12 cellular contexts compared by ENCODE assay signal in the genomic region with DNA sequence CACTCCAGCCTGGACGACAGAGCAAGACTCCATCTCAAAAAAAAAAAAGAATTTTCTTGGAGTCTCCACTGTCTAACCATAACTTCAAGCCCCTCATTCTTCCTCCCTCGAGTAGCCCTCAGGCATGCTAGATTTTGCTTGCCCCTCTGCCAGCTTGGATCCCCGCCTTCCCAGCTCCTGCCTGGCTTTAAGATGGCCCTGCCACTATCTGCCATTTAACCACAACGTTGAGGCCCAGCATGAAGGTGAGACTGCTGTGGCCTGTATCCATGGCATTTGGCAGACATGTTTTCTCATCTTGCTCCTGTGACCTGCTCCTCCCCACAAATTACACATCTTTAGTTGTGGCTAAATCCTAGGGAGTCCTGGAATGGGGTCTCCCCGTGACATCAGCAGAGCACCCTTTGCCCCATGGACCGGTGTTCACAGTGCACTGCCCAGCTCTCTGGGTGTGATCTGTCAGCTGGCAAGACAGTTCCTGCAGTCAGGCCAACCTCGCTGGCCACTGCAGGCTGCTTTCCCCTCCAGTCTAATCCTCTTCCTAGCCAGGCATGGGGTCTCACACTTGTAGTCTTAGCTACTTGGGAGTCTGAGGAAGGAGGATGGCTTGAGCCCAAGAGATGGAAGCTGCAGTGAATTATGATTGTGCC. TPM values are rescaled to one million over a fixed set of nuclear protein-coding genes. Genes with fewer than 3 reads are reported as not detected.
DNase-seq lines count a peak whose midpoint lies in the region; ATAC-seq, FAIRE-seq and TF ChIP-seq lines count a peak whose summit lies in the region.
"Had no signal": no experiment of that assay in that cellular context is flagged by ENCODE, and none has a peak within 500 bp of the region (broad histone marks: within the 10 kb centered on the region; RNA-seq: fewer than 3 reads in every experiment).

No MANE protein-coding gene starts in this region.

- TF ChIP-seq CTCF in HFFc6 (IDR thresholded peaks at IDR 0.05): no peak
- TF ChIP-seq CTCF in activated B cell treated with CpG ODN at 0.5 μM for 24 hours (IDR thresholded peaks at IDR 0.05): no peak
- TF ChIP-seq CTCF in HepG2 (CRISPR knock-in tag; IDR thresholded peaks at IDR 0.05): no peak
- no peak for TF ChIP-seq CTCF in PC-9 (conservative IDR thresholded peaks at IDR 0.05)

- DNase-seq in HFFc6 (no peak), activated B cell treated with CpG ODN at 0.5 μM for 24 hours (no peak), HepG2 (ENCODE audit: low spot score) (no peak), head of caudate nucleus (no peak), PC-9 (no peak), HAP-1 (ENCODE audit: low spot score in 2 of 2) (no peak), NCI-H82 treated with DMSO at 0.1 percent for 48 hours (lab: John Stamatoyannopoulos, UW; ENCODE audit: unreplicated experiment) (no peak)
- DNase-seq: activated gamma-delta T cell had no signal

- peaks cover 29% of the 10 kb centered on the region; the same call in 1 of the 2 replicates for H3F3A ChIP-seq in PC-9 (ENCODE audit: insufficient read depth, low read depth)

- no peak overlapping the region for H3K9ac ChIP-seq in HepG2 (ENCODE audit: insufficient read depth, low read depth, low read length)

- no peaks in the 10 kb centered on the region; the same call in 1 of the 2 replicates for H3K27me3 Mint-ChIP-seq in HFFc6 (ENCODE audit: insufficient read depth)
- H3K27me3 Mint-ChIP-seq in activated B cell treated with CpG ODN at 0.5 μM for 24 hours: no peaks in the 10 kb centered on the region
- no peaks in the 10 kb centered on the region for H3K27me3 Mint-ChIP-seq in stimulated activated memory B cell treated with anti-CD40 and anti-IgM and Interleukin-4, amounts not matched to agents 10 μg/mL and 1 μg/mL and 100 μg/mL, for 72 hours

- TF ChIP-seq RAD21 in HepG2 (CRISPR knock-in tag; IDR thresholded peaks at IDR 0.05): no peak

- H3K4me1 Mint-ChIP-seq in HFFc6 (ENCODE audit: low read depth): peaks cover 27% of the 10 kb centered on the region
- peaks cover 52% of the 10 kb centered on the region for H3K4me1 Mint-ChIP-seq in activated B cell treated with CpG ODN at 0.5 μM for 24 hours
- peaks cover 65% of the 10 kb centered on the region for H3K4me1 Mint-ChIP-seq in stimulated activated memory B cell treated with anti-CD40 and anti-IgM and Interleukin-4, amounts not matched to agents 10 μg/mL and 1 μg/mL and 100 μg/mL, for 72 hours

- H3K4me2 ChIP-seq in HepG2 (ENCODE audit: low read depth, low read length) (no peak overlapping the region), PC-9 (no peak overlapping the region)

- H4K20me1 ChIP-seq in HepG2 (ENCODE audit: insufficient read depth, low read length) (no peaks in the 10 kb centered on the region), PC-9 (ENCODE audit: insufficient read depth) (no peaks in the 10 kb centered on the region; the same call in 1 of the 2 replicates)

- peak overlapping the region; percentile 74 for H3K27ac Mint-ChIP-seq in HFFc6
- peak overlapping the region; percentile 87 for H3K27ac Mint-ChIP-seq in activated B cell treated with CpG ODN at 0.5 μM for 24 hours
- peak overlapping the region; percentile 38 for H3K27ac Mint-ChIP-seq in stimulated activated memory B cell treated with anti-CD40 and anti-IgM and Interleukin-4, amounts not matched to agents 10 μg/mL and 1 μg/mL and 100 μg/mL, for 72 hours

- BruUV-seq in HepG2 (replicated peaks; lab: Mats Ljungman, UMichigan) (no TSS peak), PC-9 (replicated peaks; lab: Mats Ljungman, UMichigan) (no TSS peak)

- H3K27ac ChIP-seq in HepG2 (ENCODE audit: extremely low read length, insufficient read depth, low read length) (no peak overlapping the region), PC-9 (no peak overlapping the region)
- H3K27ac ChIP-seq: foreskin keratinocyte had no signal

- H2AFZ ChIP-seq in HepG2 (ENCODE audit: low read length) (no peak overlapping the region), PC-9 (no peak overlapping the region)

- H3K9me3 ChIP-seq in HepG2 (ENCODE audit: low read length) (no peaks in the 10 kb centered on the region), PC-9 (ENCODE audit: insufficient read depth, low read depth) (no peaks in the 10 kb centered on the region), HAP-1 (no peaks in the 10 kb centered on the region)
- H3K9me3 ChIP-seq: adrenal gland, pancreas had no signal

- intact Hi-C loops in activated B cell treated with CpG ODN at 0.5 μM for 24 hours (cut with micrococcal nuclease): loop anchor here (1.0 to 10.0 kb wide), 6 partner anchors 108 to 907 kb away; partner anchors contain the start of genes MGA, NUSAP1 and OIP5
- intact Hi-C loops in HepG2 (cut with micrococcal nuclease; ENCODE audit: unreplicated experiment): loop anchor here (1.0 to 5.0 kb wide), 3 partner anchors 38 to 428 kb away; partner anchors contain the start of genes NUSAP1 and OIP5
- intact Hi-C loops in head of caudate nucleus (cut with DNase I): loop anchor here (5.0 to 10.0 kb wide), 2 partner anchors 113 to 280 kb away; no protein-coding TSS in a partner anchor
- intact Hi-C loops in PC-9 (cut with micrococcal nuclease; ENCODE audit: unreplicated experiment): loop anchor here (1.0 to 10.0 kb wide), 6 partner anchors 34 to 1230 kb away; partner anchors contain the start of genes NUSAP1 and OIP5

- no peaks in the 10 kb centered on the region for H3K9me3 Mint-ChIP-seq in HFFc6
- H3K9me3 Mint-ChIP-seq in activated B cell treated with CpG ODN at 0.5 μM for 24 hours: no peaks in the 10 kb centered on the region
- H3K9me3 Mint-ChIP-seq in stimulated activated memory B cell treated with anti-CD40 and anti-IgM and Interleukin-4, amounts not matched to agents 10 μg/mL and 1 μg/mL and 100 μg/mL, for 72 hours: no peaks in the 10 kb centered on the region

- no peak overlapping the region for H3K4me3 Mint-ChIP-seq in HFFc6
- no peak overlapping the region for H3K4me3 Mint-ChIP-seq in activated B cell treated with CpG ODN at 0.5 μM for 24 hours
- no peak overlapping the region for H3K4me3 Mint-ChIP-seq in stimulated activated memory B cell treated with anti-CD40 and anti-IgM and Interleukin-4, amounts not matched to agents 10 μg/mL and 1 μg/mL and 100 μg/mL, for 72 hours

- H3K4me1 ChIP-seq in HepG2 (ENCODE audit: insufficient read depth, low read length): peaks cover 35% of the 10 kb centered on the region
- peaks cover 18% of the 10 kb centered on the region for H3K4me1 ChIP-seq in PC-9 (replicated peaks; ENCODE audit: insufficient read depth)
- H3K4me1 ChIP-seq in HAP-1: peaks cover 8% of the 10 kb centered on the region

- no peak for TF ChIP-seq POLR2A in HepG2 (IDR thresholded peaks at IDR 0.05; ENCODE audit: insufficient read depth in 1 of 2, low read depth in 2 of 2, low read length in 2 of 2)

- peaks cover 22% of the 10 kb centered on the region; the same call in 1 of the 2 replicates for H3K36me3 Mint-ChIP-seq in HFFc6 (ENCODE audit: low read depth)
- H3K36me3 Mint-ChIP-seq in activated B cell treated with CpG ODN at 0.5 μM for 24 hours (ENCODE audit: low read depth): peaks cover 38% of the 10 kb centered on the region
- peaks cover 47% of the 10 kb centered on the region for H3K36me3 Mint-ChIP-seq in stimulated activated memory B cell treated with anti-CD40 and anti-IgM and Interleukin-4, amounts not matched to agents 10 μg/mL and 1 μg/mL and 100 μg/mL, for 72 hours

- TF ChIP-seq EP300 in HepG2 (IDR thresholded peaks at IDR 0.05; ENCODE audit: low read depth in 2 of 2, low read length in 2 of 2): no peak
- no peak for TF ChIP-seq EP300 in HepG2 (CRISPR knock-in tag; IDR thresholded peaks at IDR 0.05; ENCODE audit: borderline replicate concordance)

- H3K79me2 ChIP-seq in HepG2 (ENCODE audit: insufficient read depth, low read length) (no peaks in the 10 kb centered on the region), PC-9 (ENCODE audit: low read depth) (no peaks in the 10 kb centered on the region)

- FAIRE-seq in HepG2 (lab: Jason Lieb, UNC): no peak
- FAIRE-seq: pancreas had no signal

- H3K4me3 ChIP-seq in HepG2 (replicated peaks in 1 of 3; ENCODE audit: insufficient read depth in 1 of 3, low read depth in 2 of 3, low read length in 3 of 3) (no peak overlapping the region), PC-9 (no peak overlapping the region), HAP-1 (no peak overlapping the region)
- H3K4me3 ChIP-seq: adrenal gland, pancreas had no signal

- POLR2A ChIA-PET in activated B cell treated with CpG ODN at 0.5 μM for 24 hours (lab: Charles Lee): interaction anchor here (1.0 to 4.9 kb wide), 4 partner anchors 10 to 117 kb away, joined by 3 to 33 read pairs (median 12); partner anchors contain the start of genes CHAC1 and VPS18
- POLR2A ChIA-PET in HepG2 (lab: Yijun Ruan, JAX): interaction anchor here (1.7 kb wide), 1 partner anchor 10 kb away, joined by 4 read pairs; the partner anchor contains the start of gene VPS18
- POLR2A ChIA-PET in PC-9 (lab: Charles Lee; ENCODE audit: unreplicated experiment): interaction anchor here (0.6 to 0.7 kb wide), 2 partner anchors 114 to 340 kb away, joined by 4 to 7 read pairs; partner anchors contain the start of gene CCDC32

- in situ Hi-C loops in HepG2 (cut with HindIII; ENCODE audit: extremely low pct_ligation_motif_present, low pct_unique_long_range_greater_than_20kb) (loop anchor here (5.0 kb wide), 2 partner anchors 118 to 278 kb away; no protein-coding TSS in a partner anchor), HAP-1 (cut with MboI; ENCODE audit: low sequenced_read_pairs) (loop anchor here (5.0 to 10.0 kb wide), 2 partner anchors 120 to 278 kb away; no protein-coding TSS in a partner anchor)

- WGBS in HepG2 (ENCODE audit: low lambda C conversion rate): 82% methylated on average over 7 of the region's 7 CpGs

- CTCF ChIA-PET in activated B cell treated with CpG ODN at 0.5 μM for 24 hours (lab: Charles Lee): interaction anchor here (0.6 to 7.7 kb wide), 22 partner anchors 9 to 1000 kb away, joined by 3 to 97 read pairs (median 5); partner anchors contain the start of genes CHAC1, DLL4, NUSAP1 and OIP5
- CTCF ChIA-PET in HepG2 (lab: Yijun Ruan, JAX; ENCODE audit: low intra/inter-chr PET ratio, low total read pairs): interaction anchor here (0.6 to 4.4 kb wide), 7 partner anchors 26 to 280 kb away, joined by 3 to 44 read pairs (median 3); no protein-coding TSS in a partner anchor
- CTCF ChIA-PET in PC-9 (lab: Charles Lee): interaction anchor here (0.5 to 0.6 kb wide), 2 partner anchors 111 to 1005 kb away, joined by 3 to 4 read pairs; no protein-coding TSS in a partner anchor

- ATAC-seq in activated B cell treated with CpG ODN at 0.5 μM for 24 hours (ENCODE audit: low read depth) (no peak), HepG2 (no peak)
- no peak for ATAC-seq in stimulated activated memory B cell treated with anti-CD40 and anti-IgM and Interleukin-4, amounts not matched to agents 10 μg/mL and 1 μg/mL and 100 μg/mL, for 72 hours

- H3K27me3 ChIP-seq in HepG2 (ENCODE audit: control insufficient read depth in 1 of 2, insufficient read depth in 2 of 2, low read length in 2 of 2) (no peaks in the 10 kb centered on the region), PC-9 (ENCODE audit: insufficient read depth, low read depth) (no peaks in the 10 kb centered on the region), HAP-1 (ENCODE audit: low read depth) (no peaks in the 10 kb centered on the region)
- H3K27me3 ChIP-seq: adrenal gland, foreskin keratinocyte, pancreas had no signal

- H3K36me3 ChIP-seq in HepG2 (replicated peaks in 1 of 2; ENCODE audit: control insufficient read depth in 1 of 2, insufficient read depth in 2 of 2, low read length in 2 of 2) (peaks cover 18 to 31% of the 10 kb centered on the region in 2 experiments), PC-9 (ENCODE audit: low read depth) (no peaks in the 10 kb centered on the region), HAP-1 (replicated peaks) (peaks cover 38% of the 10 kb centered on the region)

- H3K9me2 ChIP-seq in PC-9 (ENCODE audit: insufficient read depth): no peaks in the 10 kb centered on the region

RNA-seq across cellular contexts. Expression of gene VPS18, which starts 10.4 kb away (rescaled TPM):
- total RNA-seq in HFFc6 (2021; fragmentation: NEBNext Ultra II Directional; extraction: Animal tissue kit (Norgen Biotek cat#: 25700)): 10 to 100 TPM; 27.7 to 33.1 (median 31.2) TPM
- 25.3 and 26.2 TPM in 2 replicates for total RNA-seq in activated B cell treated with CpG ODN at 0.5 μM for 24 hours
- total RNA-seq in HepG2 (2016; rRNA removed; fragmentation: Illumina TruSeq; extraction: Trizol): 15.8 and 17.0 TPM in 2 replicates
- total RNA-seq in HepG2 (2016; cell fraction: cytosol; rRNA removed; fragmentation: Illumina TruSeq; extraction: Trizol; ENCODE audit: low read depth): 1.2 and 1.9 TPM in 2 replicates
- 14.9 and 16.0 TPM in 2 replicates for total RNA-seq in HepG2 (2016; cell fraction: insoluble cytoplasmic fraction; rRNA removed; fragmentation: Illumina TruSeq; extraction: Trizol)
- total RNA-seq in HepG2 (2016; cell fraction: membrane; rRNA removed; fragmentation: Illumina TruSeq; extraction: Trizol): 3.9 and 4.3 TPM in 2 replicates
- total RNA-seq in HepG2 (2016; cell fraction: nucleus; rRNA removed; fragmentation: Illumina TruSeq; extraction: Trizol): 9.9 and 11.2 TPM in 2 replicates
- 5.8 and 7.4 TPM in 2 replicates for polyA plus RNA-seq in HepG2 (2011; rRNA removed)
- polyA plus RNA-seq in HepG2 (2011; cell fraction: cytosol; rRNA removed): 6.0 and 7.5 TPM in 2 replicates
- polyA plus RNA-seq in HepG2 (2011; cell fraction: nucleus; rRNA removed): 9.2 and 9.4 TPM in 2 replicates
- polyA plus RNA-seq in HepG2 (2012): 5.0 and 5.3 TPM in 2 replicates
- polyA plus RNA-seq in HepG2 (2016; cell fraction: cytosol; fragmentation: Illumina TruSeq; extraction: Trizol; ENCODE audit: low read depth): 0.57 and 0.62 TPM in 2 replicates
- polyA plus RNA-seq in HepG2 (2016; cell fraction: insoluble cytoplasmic fraction; fragmentation: Illumina TruSeq; extraction: Trizol; ENCODE audit: low read depth): 9.1 and 10.3 TPM in 2 replicates
- polyA plus RNA-seq in HepG2 (2016; cell fraction: membrane; fragmentation: Illumina TruSeq; extraction: Trizol; ENCODE audit: low read depth): 1.1 and 1.8 TPM in 2 replicates
- polyA plus RNA-seq in HepG2 (2016; cell fraction: nucleus; fragmentation: Illumina TruSeq; extraction: Trizol; ENCODE audit: insufficient read depth, low read depth): 13.2 and 13.9 TPM in 2 replicates
- 42.6 and 112 TPM in 2 replicates for polyA minus RNA-seq in HepG2 (2011; rRNA and poly(A)+ RNA removed; ENCODE audit: low replicate concordance)
- polyA minus RNA-seq in HepG2 (2011; cell fraction: cytosol; rRNA and poly(A)+ RNA removed): 11.8 and 12.4 TPM in 2 replicates
- 9.3 and 9.8 TPM in 2 replicates for polyA minus RNA-seq in HepG2 (2011; cell fraction: nucleus; rRNA and poly(A)+ RNA removed)
- total RNA-seq in PC-9 (2021): 9.6 and 9.9 TPM in 2 replicates

RNA-seq across cellular contexts. Expression of gene DLL4, which starts 24.5 kb away (rescaled TPM):
- total RNA-seq in HFFc6 (2021; fragmentation: NEBNext Ultra II Directional; extraction: Animal tissue kit (Norgen Biotek cat#: 25700)): under 1 TPM in 2 of 6 experiments, not detected in 4; 0.05 to 0.11 TPM
- total RNA-seq in activated B cell treated with CpG ODN at 0.5 μM for 24 hours (0.05 TPM in 1 of 2 replicates, not detected in the other), HepG2 (2016; rRNA removed; fragmentation: Illumina TruSeq; extraction: Trizol) (0.13 and 0.20 TPM in 2 replicates), PC-9 (2021) (0.48 and 0.55 TPM in 2 replicates)
- 0.09 and 0.10 TPM in 2 replicates for total RNA-seq in HepG2 (2016; cell fraction: cytosol; rRNA removed; fragmentation: Illumina TruSeq; extraction: Trizol; ENCODE audit: low read depth)
- 0.07 and 0.19 TPM in 2 replicates for total RNA-seq in HepG2 (2016; cell fraction: insoluble cytoplasmic fraction; rRNA removed; fragmentation: Illumina TruSeq; extraction: Trizol)
- 0.03 and 0.15 TPM in 2 replicates for total RNA-seq in HepG2 (2016; cell fraction: membrane; rRNA removed; fragmentation: Illumina TruSeq; extraction: Trizol)
- total RNA-seq in HepG2 (2016; cell fraction: nucleus; rRNA removed; fragmentation: Illumina TruSeq; extraction: Trizol): 0.19 TPM in 1 of 2 replicates, not detected in the other
- 0.25 and 0.27 TPM in 2 replicates for polyA plus RNA-seq in HepG2 (2011; rRNA removed)
- 0.13 and 0.24 TPM in 2 replicates for polyA plus RNA-seq in HepG2 (2011; cell fraction: cytosol; rRNA removed)
- polyA plus RNA-seq in HepG2 (2011; cell fraction: nucleus; rRNA removed): 0.50 and 0.61 TPM in 2 replicates
- 0.13 and 0.43 TPM in 2 replicates for polyA plus RNA-seq in HepG2 (2012)
- polyA plus RNA-seq in HepG2 (2016; cell fraction: cytosol; fragmentation: Illumina TruSeq; extraction: Trizol; ENCODE audit: low read depth): 0.07 TPM in 1 of 2 replicates, not detected in the other
- 0.13 and 0.19 TPM in 2 replicates for polyA plus RNA-seq in HepG2 (2016; cell fraction: insoluble cytoplasmic fraction; fragmentation: Illumina TruSeq; extraction: Trizol; ENCODE audit: low read depth)
- polyA plus RNA-seq in HepG2 (2016; cell fraction: membrane; fragmentation: Illumina TruSeq; extraction: Trizol; ENCODE audit: low read depth): 0.06 and 0.08 TPM in 2 replicates
- polyA plus RNA-seq in HepG2 (2016; cell fraction: nucleus; fragmentation: Illumina TruSeq; extraction: Trizol; ENCODE audit: insufficient read depth, low read depth): 0.34 and 0.39 TPM in 2 replicates
- 0.98 and 7.6 TPM in 2 replicates for polyA minus RNA-seq in HepG2 (2011; rRNA and poly(A)+ RNA removed; ENCODE audit: low replicate concordance)
- polyA minus RNA-seq in HepG2 (2011; cell fraction: cytosol; rRNA and poly(A)+ RNA removed): 0.35 and 0.59 TPM in 2 replicates
- polyA minus RNA-seq in HepG2 (2011; cell fraction: nucleus; rRNA and poly(A)+ RNA removed): 0.12 and 0.26 TPM in 2 replicates
- total RNA-seq: foreskin keratinocyte had no signal
- polyA plus RNA-seq: foreskin keratinocyte had no signal

RNA-seq across cellular contexts. Expression of gene RHOV, which starts 30.6 kb away (rescaled TPM):
- total RNA-seq in HFFc6 (2021; fragmentation: NEBNext Ultra II Directional; extraction: Animal tissue kit (Norgen Biotek cat#: 25700)): under 1 TPM in 5 of 6 experiments, not detected in 1; 0.14 to 0.41 (median 0.31) TPM
- total RNA-seq in activated B cell treated with CpG ODN at 0.5 μM for 24 hours: 0.27 TPM in 1 of 2 replicates, not detected in the other
- 0.15 and 0.18 TPM in 2 replicates for total RNA-seq in HepG2 (2016; rRNA removed; fragmentation: Illumina TruSeq; extraction: Trizol)
- total RNA-seq in HepG2 (2016; cell fraction: cytosol; rRNA removed; fragmentation: Illumina TruSeq; extraction: Trizol; ENCODE audit: low read depth): not detected in 2 replicates
- 0.15 TPM in 1 of 2 replicates, not detected in the other for total RNA-seq in HepG2 (2016; cell fraction: insoluble cytoplasmic fraction; rRNA removed; fragmentation: Illumina TruSeq; extraction: Trizol)
- total RNA-seq in HepG2 (2016; cell fraction: membrane; rRNA removed; fragmentation: Illumina TruSeq; extraction: Trizol): 0.09 and 0.10 TPM in 2 replicates
- not detected in 2 replicates for total RNA-seq in HepG2 (2016; cell fraction: nucleus; rRNA removed; fragmentation: Illumina TruSeq; extraction: Trizol)
- polyA plus RNA-seq in HepG2 (2011; rRNA removed): 0.07 and 0.17 TPM in 2 replicates
- 0.08 and 0.09 TPM in 2 replicates for polyA plus RNA-seq in HepG2 (2011; cell fraction: cytosol; rRNA removed)
- not detected in 2 replicates for polyA plus RNA-seq in HepG2 (2011; cell fraction: nucleus; rRNA removed)
- not detected in 2 replicates for polyA plus RNA-seq in HepG2 (2012)
- 0.07 TPM in 1 of 2 replicates, not detected in the other for polyA plus RNA-seq in HepG2 (2016; cell fraction: cytosol; fragmentation: Illumina TruSeq; extraction: Trizol; ENCODE audit: low read depth)
- polyA plus RNA-seq in HepG2 (2016; cell fraction: insoluble cytoplasmic fraction; fragmentation: Illumina TruSeq; extraction: Trizol; ENCODE audit: low read depth): 0.17 and 0.19 TPM in 2 replicates
- 0.10 TPM in 1 of 2 replicates, not detected in the other for polyA plus RNA-seq in HepG2 (2016; cell fraction: membrane; fragmentation: Illumina TruSeq; extraction: Trizol; ENCODE audit: low read depth)
- polyA plus RNA-seq in HepG2 (2016; cell fraction: nucleus; fragmentation: Illumina TruSeq; extraction: Trizol; ENCODE audit: insufficient read depth, low read depth): 0.27 and 0.37 TPM in 2 replicates
- polyA minus RNA-seq in HepG2 (2011; rRNA and poly(A)+ RNA removed; ENCODE audit: low replicate concordance): 43.4 TPM in 1 of 2 replicates, not detected in the other
- 0.40 and 0.70 TPM in 2 replicates for polyA minus RNA-seq in HepG2 (2011; cell fraction: cytosol; rRNA and poly(A)+ RNA removed)
- not detected in 2 replicates for polyA minus RNA-seq in HepG2 (2011; cell fraction: nucleus; rRNA and poly(A)+ RNA removed)
- total RNA-seq in PC-9 (2021): 1.4 and 4.1 TPM in 2 replicates

RNA-seq across cellular contexts. Expression of gene CHAC1, which starts 48.6 kb away (rescaled TPM):
- 10 to 100 TPM; 20.8 to 26.0 (median 24.2) TPM for total RNA-seq in HFFc6 (2021; fragmentation: NEBNext Ultra II Directional; extraction: Animal tissue kit (Norgen Biotek cat#: 25700))
- 22.3 and 27.3 TPM in 2 replicates for total RNA-seq in activated B cell treated with CpG ODN at 0.5 μM for 24 hours
- not detected in 2 replicates for total RNA-seq in HepG2 (2016; rRNA removed; fragmentation: Illumina TruSeq; extraction: Trizol)
- not detected in 2 replicates for total RNA-seq in HepG2 (2016; cell fraction: cytosol; rRNA removed; fragmentation: Illumina TruSeq; extraction: Trizol; ENCODE audit: low read depth)
- not detected in 2 replicates for total RNA-seq in HepG2 (2016; cell fraction: insoluble cytoplasmic fraction; rRNA removed; fragmentation: Illumina TruSeq; extraction: Trizol)
- 0.15 TPM in 1 of 2 replicates, not detected in the other for total RNA-seq in HepG2 (2016; cell fraction: membrane; rRNA removed; fragmentation: Illumina TruSeq; extraction: Trizol)
- total RNA-seq in HepG2 (2016; cell fraction: nucleus; rRNA removed; fragmentation: Illumina TruSeq; extraction: Trizol): not detected in 2 replicates
- polyA plus RNA-seq in HepG2 (2011; rRNA removed): 0.44 and 0.46 TPM in 2 replicates
- polyA plus RNA-seq in HepG2 (2011; cell fraction: cytosol; rRNA removed): 0.41 and 0.63 TPM in 2 replicates
- polyA plus RNA-seq in HepG2 (2011; cell fraction: nucleus; rRNA removed): 0.21 and 0.48 TPM in 2 replicates
- 0.39 TPM in 1 of 2 replicates, not detected in the other for polyA plus RNA-seq in HepG2 (2012)
- polyA plus RNA-seq in HepG2 (2016; cell fraction: cytosol; fragmentation: Illumina TruSeq; extraction: Trizol; ENCODE audit: low read depth): not detected in 2 replicates
- not detected in 2 replicates for polyA plus RNA-seq in HepG2 (2016; cell fraction: insoluble cytoplasmic fraction; fragmentation: Illumina TruSeq; extraction: Trizol; ENCODE audit: low read depth)
- polyA plus RNA-seq in HepG2 (2016; cell fraction: membrane; fragmentation: Illumina TruSeq; extraction: Trizol; ENCODE audit: low read depth): not detected in 2 replicates
- polyA plus RNA-seq in HepG2 (2016; cell fraction: nucleus; fragmentation: Illumina TruSeq; extraction: Trizol; ENCODE audit: insufficient read depth, low read depth): not detected in 2 replicates
- 0.58 and 21.7 TPM in 2 replicates for polyA minus RNA-seq in HepG2 (2011; rRNA and poly(A)+ RNA removed; ENCODE audit: low replicate concordance)
- polyA minus RNA-seq in HepG2 (2011; cell fraction: cytosol; rRNA and poly(A)+ RNA removed): 1.1 and 2.0 TPM in 2 replicates
- 0.39 and 0.62 TPM in 2 replicates for polyA minus RNA-seq in HepG2 (2011; cell fraction: nucleus; rRNA and poly(A)+ RNA removed)
- total RNA-seq in PC-9 (2021): 5.3 and 8.6 TPM in 2 replicates
